8 cellular contexts compared by ENCODE assay signal in the genomic region with DNA sequence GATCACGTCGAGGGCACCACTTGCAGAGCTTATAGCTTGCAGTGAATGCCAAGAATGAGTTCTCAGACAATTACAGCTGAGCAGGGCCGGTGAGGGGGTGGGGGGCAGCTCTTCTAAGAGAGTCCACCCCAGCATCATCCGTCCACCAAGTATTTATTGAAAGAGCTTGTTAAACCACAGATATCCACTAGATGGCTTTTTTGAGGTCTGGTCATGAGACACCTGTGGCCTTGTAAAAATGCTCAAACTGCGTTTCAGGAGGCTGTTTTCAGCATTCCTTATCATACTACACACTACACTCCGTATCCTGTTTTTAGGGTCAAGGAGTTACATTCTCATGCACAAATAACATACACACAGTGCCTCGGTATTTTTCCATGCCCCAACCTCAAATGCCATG. TPM values are rescaled to one million over a fixed set of nuclear protein-coding genes. Genes with fewer than 3 reads are reported as not detected.
DNase-seq lines count a peak whose midpoint lies in the region; ATAC-seq and TF ChIP-seq lines count a peak whose summit lies in the region.

No MANE protein-coding gene starts in this region.

- CTCF ChIA-PET in SK-N-SH (lab: Yijun Ruan, JAX): interaction anchor here (0.6 to 2.0 kb wide), 17 partner anchors 8 to 228 kb away, joined by 3 to 24 read pairs (median 3); no protein-coding TSS in a partner anchor

- peaks cover 11 to 20% of the 10 kb centered on the region in 2 donors for H3K4me1 Mint-ChIP-seq in natural killer cell

- H3K27ac Mint-ChIP-seq in natural killer cell: peak overlapping the region in 1 of 2 donors; percentile 38

- H3K79me2 ChIP-seq in SK-N-SH (ENCODE audit: insufficient read depth): peaks cover 14% of the 10 kb centered on the region; the same call in 1 of the 2 replicates

- H3F3A ChIP-seq in SK-N-SH (replicated peaks; ENCODE audit: insufficient read depth): peaks cover 4% of the 10 kb centered on the region

- H4K20me1 ChIP-seq in SK-N-SH (ENCODE audit: insufficient read depth): no peaks in the 10 kb centered on the region

- no peak overlapping the region for H3K27ac ChIP-seq in SK-N-SH (ENCODE audit: low read depth in 2 of 2, low read length in 1 of 2)

- H3K27me3 Mint-ChIP-seq in natural killer cell (ENCODE audit: low read depth in 2 of 2): no peaks in the 10 kb centered on the region

- TF ChIP-seq CTCF in AG10803 (conservative IDR thresholded peaks at IDR 0.05; ENCODE audit: low read length) (peak; percentile 48), SK-N-SH (IDR thresholded peaks at IDR 0.05) (peak; percentile 53), natural killer cell (IDR thresholded peaks at IDR 0.05) (no peak)

- H3K4me3 ChIP-seq in AG10803 (ENCODE audit: low read length): no peak overlapping the region
- H3K4me3 ChIP-seq in H7 (ENCODE audit: insufficient read depth, low read depth, low read length): no peak overlapping the region
- H3K4me3 ChIP-seq in SK-N-SH (ENCODE audit: low read depth in 2 of 2, low read length in 1 of 2): no peak overlapping the region

- TF ChIP-seq EP300 in SK-N-SH (IDR thresholded peaks at IDR 0.05; ENCODE audit: borderline replicate concordance in 1 of 2, low read depth in 1 of 2, low read length in 1 of 2): no peak

- H3K9ac ChIP-seq in SK-N-SH: no peak overlapping the region

- no peaks in the 10 kb centered on the region for H3K9me2 ChIP-seq in SK-N-SH

- no peak overlapping the region for H2AFZ ChIP-seq in SK-N-SH (ENCODE audit: low read depth)

- H3K27me3 ChIP-seq in H7 (ENCODE audit: control insufficient read depth, insufficient read depth, low read length): no peaks in the 10 kb centered on the region
- no peaks in the 10 kb centered on the region for H3K27me3 ChIP-seq in SK-N-SH (ENCODE audit: insufficient read depth)

- no peaks in the 10 kb centered on the region for H3K9me3 ChIP-seq in SK-N-SH

- intact Hi-C loops in natural killer cell (cut with micrococcal nuclease): no loop called here

- H3K9me3 Mint-ChIP-seq in natural killer cell: peaks cover 2 to 7% of the 10 kb centered on the region in 2 donors

- no peak overlapping the region for H3K4me2 ChIP-seq in SK-N-SH

- WGBS in SK-N-SH (ENCODE audit: low lambda C conversion rate): 87% methylated on average over 4 of the region's 7 CpGs

- ATAC-seq in GM19324 (IDR thresholded peaks at IDR 0.05; ENCODE audit: low FRiP score, unreplicated experiment): no peak
- no peak for ATAC-seq in natural killer cell

- POLR2A ChIA-PET in SK-N-SH (lab: Yijun Ruan, JAX): interaction anchor here (1.1 kb wide), 1 partner anchor 213 kb away, joined by 3 read pairs; no protein-coding TSS in a partner anchor

- H3K4me1 ChIP-seq in SK-N-SH (ENCODE audit: control insufficient read depth in 1 of 2, insufficient read depth in 2 of 2, low read depth in 1 of 2, low read length in 1 of 2): no peaks in the 10 kb centered on the region

- H3K4me3 Mint-ChIP-seq in natural killer cell: no peak overlapping the region

- H3K36me3 ChIP-seq in H7 (replicated peaks; ENCODE audit: control insufficient read depth, insufficient read depth, low read length): peaks cover 1% of the 10 kb centered on the region; the same call in 1 of the 2 replicates
- H3K36me3 ChIP-seq in SK-N-SH (replicated peaks in 1 of 2; ENCODE audit: control insufficient read depth in 1 of 2, insufficient read depth in 2 of 2, low read length in 1 of 2): peaks cover 34 to 47% of the 10 kb centered on the region in 2 experiments

- peaks cover 23% of the 10 kb centered on the region for H3K36me3 Mint-ChIP-seq in natural killer cell

- TF ChIP-seq RAD21 in SK-N-SH (IDR thresholded peaks at IDR 0.05; ENCODE audit: low read length): peak; percentile 46

- DNase-seq in AG10803 (ENCODE audit: low read depth): peak; percentile 16
- peak; percentile 9 for DNase-seq in H7
- DNase-seq in SK-N-SH: peak; percentile 6
- peak; percentile 62 for DNase-seq in iris pigment epithelial cell (ENCODE audit: low read depth)
- no peak for DNase-seq in natural killer cell
- DNase-seq in mucosa of gallbladder (ENCODE audit: low spot score): no peak
- DNase-seq in COLO668 (lab: John Stamatoyannopoulos, UW; ENCODE audit: unreplicated experiment): no peak

TF ChIP-seq in SK-N-SH, 30 proteins besides CTCF, POLR2A, EP300 and RAD21:
- peak; percentile 37 for TF ChIP-seq SMC3 (IDR thresholded peaks at IDR 0.05; ENCODE audit: low read depth, low read length)
- TF ChIP-seq, protein P1, sequence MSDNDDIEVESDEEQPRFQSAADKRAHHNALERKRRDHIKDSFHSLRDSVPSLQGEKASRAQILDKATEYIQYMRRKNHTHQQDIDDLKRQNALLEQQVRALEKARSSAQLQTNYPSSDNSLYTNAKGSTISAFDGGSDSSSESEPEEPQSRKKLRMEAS (IDR thresholded peaks at IDR 0.05; ENCODE audit: low read depth): no peak

RNA-seq across cellular contexts. Expression of a gene that starts 51.5 kb away (rescaled TPM):
- total RNA-seq in H7 (2014; rRNA removed; shearing (Covaris generic)): 69.7 and 71.4 TPM in 2 replicates
- polyA plus RNA-seq in SK-N-SH (2012; rRNA removed): 30.8 and 41.5 TPM in 2 replicates
- 44.6 and 54.4 TPM in 2 replicates for polyA plus RNA-seq in SK-N-SH (2012; cell fraction: cytosol; rRNA removed)
- 26.2 and 61.7 TPM in 2 replicates for polyA plus RNA-seq in SK-N-SH (2012; cell fraction: nucleus; rRNA removed)
- total RNA-seq in natural killer cell: 10 to 100 TPM; 56.4 to 63.0 (median 60.6) TPM
- 120 TPM for total RNA-seq in mucosa of gallbladder

Comparison
In these comparisons a context has a peak if more than half of its experiments do, and no peak if none do; other contexts are left out.
1. DNase-seq: peak in AG10803 (single experiment), H7 (single experiment), SK-N-SH (single experiment) and iris pigment epithelial cell (single experiment); none in natural killer cell (single experiment), mucosa of gallbladder (single experiment) and COLO668 (single experiment).